ENCODE assay signal across 7 cellular contexts in genomic region chr12:111308473-111308872, GRCh38.
"Had no signal": no experiment of that assay in that cellular context is flagged by ENCODE, and none has a peak within 500 bp of the region (broad histone marks: within the 10 kb centered on the region; RNA-seq: fewer than 3 reads in every experiment).

No MANE protein-coding gene starts in this region.

- H2AFZ ChIP-seq: GM23338 had no signal

- H3K9ac ChIP-seq: KMS-11 had no signal

- ATAC-seq: GM23338, HepG2 had no signal

- H3K27ac ChIP-seq: KMS-11 had no signal

- DNase-seq: H9, HCEC 1CT, HFFc6, Karpas-422 had no signal

- H3K4me2 ChIP-seq: GM23338, KMS-11 had no signal

- H3K4me3 ChIP-seq: GM23338 had no signal
